In the genomic region with DNA sequence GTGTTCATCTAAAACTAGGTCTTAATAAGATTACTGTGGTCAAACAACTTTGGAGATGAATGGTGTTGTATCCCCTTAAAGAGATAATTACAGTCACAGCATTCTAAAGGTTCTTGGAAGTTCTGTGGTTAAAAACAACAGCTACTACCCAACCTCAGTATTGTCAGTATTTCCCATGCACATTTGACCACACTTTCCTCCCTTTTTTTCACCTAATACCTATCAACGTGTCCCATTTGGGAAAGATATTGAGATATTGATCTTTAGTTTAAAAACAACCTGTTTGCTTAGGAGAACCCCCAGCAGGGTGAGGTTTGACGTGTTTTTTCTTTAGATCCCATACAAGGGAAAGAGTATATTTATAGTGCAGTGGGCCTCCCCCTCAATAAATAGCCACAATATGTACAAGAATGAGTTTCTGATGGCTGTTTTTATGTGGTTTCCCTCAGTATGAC, we compare ENCODE assay signal across 21 cellular contexts.
DNase-seq lines count a peak whose midpoint lies in the region; ATAC-seq and TF ChIP-seq lines count a peak whose summit lies in the region.
"Had no signal": no experiment of that assay in that cellular context is flagged by ENCODE, and none has a peak within 500 bp of the region (broad histone marks: within the 10 kb centered on the region; RNA-seq: fewer than 3 reads in every experiment).

No MANE protein-coding gene starts in this region.

- DNase-seq in GM10248 (ENCODE audit: extremely low spot score) (peak; percentile 10), NCI-H82 (lab: John Stamatoyannopoulos, UW) (peak; percentile 29), astrocyte of the hippocampus (ENCODE audit: low read depth, low spot score) (peak; percentile 31), DMS53 treated with DMSO at 0.1 percent for 48 hours (lab: John Stamatoyannopoulos, UW; ENCODE audit: unreplicated experiment) (no peak), NCI-H2227 (lab: John Stamatoyannopoulos, UW; ENCODE audit: unreplicated experiment) (no peak), substantia nigra (lab: John Stamatoyannopoulos, UW) (no peak), NCI-H1048 (lab: John Stamatoyannopoulos, UW) (no peak)
- DNase-seq: activated CD4-positive, alpha-beta T cell treated with anti-CD3 and anti-CD28 coated beads, Interleukin-2, amount 50 U/mL, for 4 hours; heart left ventricle; MG63; NCI-H1694 treated with DMSO at 0.1 percent for 48 hours; NCI-H345; nephron progenitor cell; stimulated activated naive B cell treated with anti-CD40 and anti-IgM and Interleukin-4, amounts not matched to agents 10 μg/mL and 1 μg/mL and 100 μg/mL, for 72 hours; tibial artery had no signal

- peak; percentile 71 for ATAC-seq in GM19395 (IDR thresholded peaks at IDR 0.05; ENCODE audit: unreplicated experiment)
- ATAC-seq: HCT116; heart left ventricle; left lobe of liver; Panc1; stimulated activated naive B cell treated with anti-CD40 and anti-IgM and Interleukin-4, amounts not matched to agents 10 μg/mL and 1 μg/mL and 100 μg/mL, for 72 hours had no signal

- H3K27ac ChIP-seq in substantia nigra (ENCODE audit: low read depth, low read length, poor library complexity, severe bottlenecking) = no peak overlapping the region
- H3K27ac ChIP-seq: heart left ventricle, HL-60, SJSA1, tibial artery had no signal

- POLR2A ChIA-PET in GM10248 (lab: Yijun Ruan, JAX) = no interaction called here

- CTCF ChIA-PET in GM10248 (lab: Yijun Ruan, JAX) = interaction anchor here (1.6 kb wide), 1 partner anchor 14 kb away, joined by 6 read pairs; no protein-coding TSS in a partner anchor

- no peak for TF ChIP-seq CTCF in GM10248 (IDR thresholded peaks at IDR 0.05; ENCODE audit: control extremely low read depth, extremely low read depth, low read depth, missing control alignments)

Comparison
In these comparisons a context has a peak if more than half of its experiments do, and no peak if none do; other contexts are left out.
1. DNase-seq: peak in GM10248 (single experiment), NCI-H82 (single experiment) and astrocyte of the hippocampus (single experiment); none in DMS53 treated with DMSO at 0.1 percent for 48 hours (single experiment), NCI-H2227 (single experiment), substantia nigra (0 of 49) and NCI-H1048 (single experiment).